ENCODE assay signal across 12 cellular contexts in genomic region chr3:124861041-124861440, GRCh38. TPM values are rescaled to one million over a fixed set of nuclear protein-coding genes. Genes with fewer than 3 reads are reported as not detected.
DNase-seq lines count a peak whose midpoint lies in the region; ATAC-seq, FAIRE-seq and TF ChIP-seq lines count a peak whose summit lies in the region.
"Had no signal": no experiment of that assay in that cellular context is flagged by ENCODE, and none has a peak within 500 bp of the region (broad histone marks: within the 10 kb centered on the region; RNA-seq: fewer than 3 reads in every experiment).

No MANE protein-coding gene starts in this region.

- intact Hi-C loops in PC-9 (cut with micrococcal nuclease; ENCODE audit: unreplicated experiment) = loop anchor here (2.0 kb wide), 1 partner anchor 16 kb away; no protein-coding TSS in a partner anchor
- intact Hi-C loops in thyroid gland (cut with DNase I) = no loop called here

- H3K4me1 ChIP-seq in PC-9 (replicated peaks; ENCODE audit: insufficient read depth) = peaks cover 26% of the 10 kb centered on the region
- H3K4me1 ChIP-seq in lung (ENCODE audit: control insufficient read depth in 2 of 2, insufficient read depth in 2 of 2, low read length in 2 of 2) = peaks cover 7 to 23% of the 10 kb centered on the region in 2 donors
- peaks cover 7 to 27% of the 10 kb centered on the region in 2 donors for H3K4me1 ChIP-seq in thyroid gland

- H3K4me2 ChIP-seq in PC-9 = no peak overlapping the region

- WGBS in lung, 2 donors = 78 to 88% methylated on average over 9 of the region's 9 CpGs
- 79 to 87% methylated on average over 9 of the region's 9 CpGs for WGBS in thyroid gland, 2 donors

- peaks cover 19% of the 10 kb centered on the region for H3F3A ChIP-seq in PC-9 (ENCODE audit: insufficient read depth, low read depth)

- POLR2A ChIA-PET in PC-9 (lab: Charles Lee; ENCODE audit: unreplicated experiment) = interaction anchor here (0.7 kb wide), 1 partner anchor 27 kb away, joined by 10 read pairs; no protein-coding TSS in a partner anchor

- ATAC-seq in lung (ENCODE audit: insufficient read depth, low FRiP score) = no peak
- ATAC-seq in HG03432 (IDR thresholded peaks at IDR 0.05; ENCODE audit: unreplicated experiment) = no peak
- ATAC-seq: stimulated activated naive CD8-positive, alpha-beta T cell treated with anti-CD3 and anti-CD28 coated beads, Interleukin-15, Interleukin-2, amounts not matched to agents 100 U/mL and 50 U/mL, for 24 hours; T-cell had no signal

- no peaks in the 10 kb centered on the region for H4K20me1 ChIP-seq in PC-9 (ENCODE audit: insufficient read depth)

- FAIRE-seq in endometrium (lab: Jason Lieb, UNC) = peak; percentile 91

- peaks cover 34% of the 10 kb centered on the region for H3K36me3 ChIP-seq in PC-9 (ENCODE audit: low read depth)
- H3K36me3 ChIP-seq in lung (ENCODE audit: control insufficient read depth in 2 of 2, insufficient read depth in 2 of 2, low read length in 2 of 2) = peaks cover 0 to 9% of the 10 kb centered on the region in 2 donors
- no peaks in the 10 kb centered on the region for H3K36me3 ChIP-seq in thyroid gland

- CTCF ChIA-PET in PC-9 (lab: Charles Lee) = no interaction called here

- DNase-seq in PC-9 (no peak), lung (ENCODE audit: low spot score) (no peak), thyroid gland (no peak), DMS79 (lab: John Stamatoyannopoulos, UW) (no peak), HUDEP-2 (lab: John Stamatoyannopoulos, UW; ENCODE audit: unreplicated experiment in 76 of 76) (no peak)
- DNase-seq: activated CD4-positive, alpha-beta T cell treated with anti-CD3 and anti-CD28 coated beads for 4 hours; COR-L47; stimulated activated naive CD8-positive, alpha-beta T cell treated with anti-CD3 and anti-CD28 coated beads, Interleukin-15, Interleukin-2, amounts not matched to agents 100 U/mL and 50 U/mL, for 24 hours; T-cell had no signal

- H3K27ac ChIP-seq in PC-9 (peak overlapping the region; percentile 65), lung (ENCODE audit: low read depth in 1 of 2, low read length in 1 of 2) (peak overlapping the region; percentile 74 to 95), thyroid gland (peak overlapping the region; percentile 46 to 67 (median 67))

- no peaks in the 10 kb centered on the region for H3K27me3 ChIP-seq in PC-9 (ENCODE audit: insufficient read depth, low read depth)
- no peaks in the 10 kb centered on the region for H3K27me3 ChIP-seq in lung (ENCODE audit: control insufficient read depth, insufficient read depth)
- H3K27me3 ChIP-seq in thyroid gland = no peaks in the 10 kb centered on the region
- H3K27me3 ChIP-seq: body of pancreas had no signal

- no peak for TF ChIP-seq POLR2A in thyroid gland (IDR thresholded peaks at IDR 0.05)

- peaks cover 65% of the 10 kb centered on the region for H3K79me2 ChIP-seq in PC-9 (ENCODE audit: low read depth)

- H3K9me2 ChIP-seq in PC-9 (ENCODE audit: insufficient read depth) = no peaks in the 10 kb centered on the region

- H2AFZ ChIP-seq in PC-9 = no peak overlapping the region

- no TSS peak for BruUV-seq in PC-9 (replicated peaks; lab: Mats Ljungman, UMichigan)

- H3K9me3 ChIP-seq in PC-9 (ENCODE audit: insufficient read depth, low read depth) (0 out of 2 replicates have a peak, but pooled peaks cover 3% of the 10 kb centered on the region), lung (ENCODE audit: control insufficient read depth in 2 of 2, insufficient read depth in 1 of 2, low read length in 1 of 2) (no peaks in the 10 kb centered on the region), thyroid gland (no peaks in the 10 kb centered on the region)
- H3K9me3 ChIP-seq: body of pancreas had no signal

- TF ChIP-seq CTCF in PC-9 (conservative IDR thresholded peaks at IDR 0.05) = no peak
- no peak for TF ChIP-seq CTCF in lung (IDR thresholded peaks at IDR 0.05; ENCODE audit: control extremely low read depth, extremely low read depth)
- no peak for TF ChIP-seq CTCF in thyroid gland (IDR thresholded peaks at IDR 0.05)

- H3K4me3 ChIP-seq in PC-9 (no peak overlapping the region), lung (no peak overlapping the region), thyroid gland (replicated peaks in 1 of 3) (no peak overlapping the region)
- H3K4me3 ChIP-seq: body of pancreas had no signal

RNA-seq across cellular contexts. Expression of gene ITGB5, which starts 26.1 kb away (rescaled TPM):
- total RNA-seq in PC-9 (2021) (226 and 287 TPM in 2 replicates), lung (100 to 1,000 TPM in 1 of 2 donors, 10 to 100 TPM in 1; 45.2 to 126 TPM), thyroid gland (100 to 1,000 TPM in 3 of 4 donors, 10 to 100 TPM in 1; 79.2 to 122 (median 110) TPM)
- 10 to 100 TPM; 21.0 to 42.3 TPM for polyA plus RNA-seq in lung
